In the genomic region with DNA sequence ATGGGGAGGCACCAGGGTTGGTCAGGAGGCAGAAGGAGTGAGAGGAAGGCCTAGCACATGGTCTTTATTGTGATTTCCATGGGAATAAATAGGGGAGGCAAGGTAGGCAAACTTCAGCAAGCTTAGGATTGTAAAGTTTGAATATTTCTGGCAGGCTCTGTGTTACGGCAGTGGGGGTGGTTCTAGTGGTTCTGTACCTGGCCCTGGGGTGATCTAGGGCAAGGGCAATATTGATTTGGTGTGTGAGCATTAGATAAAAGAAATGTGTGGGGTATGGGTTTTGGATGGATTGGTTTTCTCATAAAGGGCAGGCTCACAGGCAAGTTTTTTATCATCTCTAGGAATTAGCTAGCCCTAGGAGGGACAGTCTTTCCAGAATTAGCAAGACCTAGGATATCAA, we compare ENCODE assay signal across 33 cellular contexts.
DNase-seq lines count a peak whose midpoint lies in the region; ATAC-seq, FAIRE-seq and TF ChIP-seq lines count a peak whose summit lies in the region.
"Had no signal": no experiment of that assay in that cellular context is flagged by ENCODE, and none has a peak within 500 bp of the region (broad histone marks: within the 10 kb centered on the region; RNA-seq: fewer than 3 reads in every experiment).

No MANE protein-coding gene starts in this region.

- WGBS in liver: 26% methylated on average over 1 of the region's 1 CpG
- 18% methylated on average over 1 of the region's 1 CpG for WGBS in HepG2 (ENCODE audit: low lambda C conversion rate)
- WGBS in right lobe of liver (ENCODE audit: insufficient coverage, low coverage, low lambda C conversion rate, missing lambda C conversion rate): 13% methylated on average over 1 of the region's 1 CpG

- no peak overlapping the region for H3K4me2 ChIP-seq in HepG2 (ENCODE audit: low read depth, low read length)
- H3K4me2 ChIP-seq: A549; BLaER1; BLaER1 treated with 17β-estradiol and CSF1 and Interleukin-3, amounts not matched to agents 10 nM and 100 nM had no signal

- no peak for DNase-seq in HepG2 (ENCODE audit: low spot score)
- no peak for DNase-seq in left lobe of liver (ENCODE audit: low spot score)
- DNase-seq in right lobe of liver: no peak
- no peak for DNase-seq in NCI-H2227 treated with DMSO at 0.1 percent for 48 hours (lab: John Stamatoyannopoulos, UW)
- DNase-seq in amygdala (lab: John Stamatoyannopoulos, UW): no peak
- DNase-seq: 8988T; ACHN; AML-193; BE2C; C1 segment of cervical spinal cord; Caco-2; Calu3; CD4-positive, alpha-beta memory T cell; CD4-positive, alpha-beta T cell; CD4-positive, CD25-positive, alpha-beta regulatory T cell; CD8-positive, alpha-beta memory T cell; CD8-positive, alpha-beta T cell; COR-L47; DMS 273 treated with DMSO at 0.1 percent for 48 hours; DMS153; DMS53; DMS79; DMS79 treated with DMSO at 0.1 percent for 48 hours; DND-41; EL had no signal

- H3K4me1 ChIP-seq in liver (ENCODE audit: control insufficient read depth in 4 of 4, insufficient read depth in 4 of 4, low read length in 3 of 4): peaks cover 4 to 17% (median 11%) of the 10 kb centered on the region in 4 donors
- H3K4me1 ChIP-seq in HepG2 (ENCODE audit: insufficient read depth, low read length): no peaks in the 10 kb centered on the region
- peaks cover 0 to 12% (median 5%) of the 10 kb centered on the region in 4 donors for H3K4me1 ChIP-seq in right lobe of liver
- H3K4me1 ChIP-seq: A549; BE2C; BLaER1 treated with 17β-estradiol and CSF1 and Interleukin-3, amounts not matched to agents 10 nM and 100 nM; Caco-2 had no signal

- H3K27me3 ChIP-seq in liver (ENCODE audit: control insufficient read depth in 4 of 4, insufficient read depth in 4 of 4, low read length in 3 of 4) (peaks cover 0 to 2% (median 0%) of the 10 kb centered on the region in 4 donors), HepG2 (ENCODE audit: control insufficient read depth in 1 of 2, insufficient read depth in 2 of 2, low read length in 2 of 2) (peaks cover 0 to 4% of the 10 kb centered on the region in 2 experiments; a peak in 1 of 5 replicates), right lobe of liver (peaks cover 0 to 6% of the 10 kb centered on the region in 2 donors)
- H3K27me3 ChIP-seq: BE2C; BLaER1; BLaER1 treated with 17β-estradiol and CSF1 and Interleukin-3, amounts not matched to agents 10 nM and 100 nM had no signal

- no peak for TF ChIP-seq CTCF in liver (IDR thresholded peaks at IDR 0.05; ENCODE audit: low read depth, low read length, missing input control)
- TF ChIP-seq CTCF in HepG2 (CRISPR knock-in tag; IDR thresholded peaks at IDR 0.05): no peak
- no peak for TF ChIP-seq CTCF in right lobe of liver (IDR thresholded peaks at IDR 0.05)

- H3K9me3 ChIP-seq in liver (ENCODE audit: control insufficient read depth in 4 of 4, low read length in 3 of 4): no peaks in the 10 kb centered on the region
- H3K9me3 ChIP-seq in HepG2 (ENCODE audit: low read length): no peaks in the 10 kb centered on the region
- no peaks in the 10 kb centered on the region for H3K9me3 ChIP-seq in right lobe of liver
- H3K9me3 ChIP-seq: A549, BE2C, BLaER1, Caco-2 had no signal

- POLR2A ChIA-PET in HepG2 (lab: Yijun Ruan, JAX): no interaction called here

- H3K4me3 ChIP-seq in liver (ENCODE audit: low read depth in 1 of 3, low read length in 3 of 3) (no peak overlapping the region), HepG2 (replicated peaks in 1 of 3; ENCODE audit: insufficient read depth in 1 of 3, low read depth in 2 of 3, low read length in 3 of 3) (no peak overlapping the region), right lobe of liver (no peak overlapping the region)
- H3K4me3 ChIP-seq: A549; BLaER1; BLaER1 treated with 17β-estradiol and CSF1 and Interleukin-3, amounts not matched to agents 10 nM and 100 nM had no signal

- TF ChIP-seq EP300 in HepG2 (IDR thresholded peaks at IDR 0.05; ENCODE audit: low read depth in 2 of 2, low read length in 2 of 2): no peak
- TF ChIP-seq EP300 in HepG2 (CRISPR knock-in tag; IDR thresholded peaks at IDR 0.05; ENCODE audit: borderline replicate concordance): no peak

- no peaks in the 10 kb centered on the region for H3K79me2 ChIP-seq in HepG2 (ENCODE audit: insufficient read depth, low read length)

- CTCF ChIA-PET in HepG2 (lab: Yijun Ruan, JAX; ENCODE audit: low intra/inter-chr PET ratio, low total read pairs): no interaction called here

- TF ChIP-seq POLR2A in HepG2 (IDR thresholded peaks at IDR 0.05; ENCODE audit: insufficient read depth in 1 of 2, low read depth in 2 of 2, low read length in 2 of 2): no peak
- TF ChIP-seq POLR2A in right lobe of liver (IDR thresholded peaks at IDR 0.05): no peak

- TF ChIP-seq RAD21 in liver (IDR thresholded peaks at IDR 0.05): no peak
- no peak for TF ChIP-seq RAD21 in HepG2 (CRISPR knock-in tag; IDR thresholded peaks at IDR 0.05)

- no peaks in the 10 kb centered on the region for H4K20me1 ChIP-seq in HepG2 (ENCODE audit: insufficient read depth, low read length)
- H4K20me1 ChIP-seq: BLaER1; BLaER1 treated with 17β-estradiol and CSF1 and Interleukin-3, amounts not matched to agents 10 nM and 100 nM had no signal

- H2AFZ ChIP-seq in HepG2 (ENCODE audit: low read length): no peak overlapping the region

- H3K9ac ChIP-seq in liver (ENCODE audit: low read depth in 1 of 2, low read length in 2 of 2): no peak overlapping the region
- H3K9ac ChIP-seq in HepG2 (ENCODE audit: insufficient read depth, low read depth, low read length): no peak overlapping the region
- H3K9ac ChIP-seq: BLaER1; BLaER1 treated with 17β-estradiol and CSF1 and Interleukin-3, amounts not matched to agents 10 nM and 100 nM had no signal

- in situ Hi-C loops in HepG2 (cut with HindIII; ENCODE audit: extremely low pct_ligation_motif_present, low pct_unique_long_range_greater_than_20kb): loop anchor here (25.0 kb wide), 1 partner anchor 1086 kb away; no protein-coding TSS in a partner anchor

- no TSS peak for BruUV-seq in HepG2 (replicated peaks; lab: Mats Ljungman, UMichigan)

- no peak for FAIRE-seq in HepG2 (lab: Jason Lieb, UNC)
- FAIRE-seq: A204.1, A549, D721Med had no signal

- intact Hi-C loops in HepG2 (cut with micrococcal nuclease; ENCODE audit: unreplicated experiment): no loop called here
- intact Hi-C loops in right lobe of liver (cut with DNase I): no loop called here

- H3K27ac ChIP-seq in liver (ENCODE audit: low read depth in 1 of 2, low read length in 2 of 2) (no peak overlapping the region), HepG2 (ENCODE audit: extremely low read length, insufficient read depth, low read length) (no peak overlapping the region), right lobe of liver (no peak overlapping the region)
- H3K27ac ChIP-seq: 22Rv1; A549; BLaER1; BLaER1 treated with 17β-estradiol and CSF1 and Interleukin-3, amounts not matched to agents 10 nM and 100 nM; C4-2B had no signal

- ATAC-seq in HepG2 (no peak), left lobe of liver (peak; percentile 85), right lobe of liver (peak; percentile 59 to 82 (median 72))
- ATAC-seq: A549; CD8-positive, alpha-beta T cell had no signal

- H3K36me3 ChIP-seq in liver (ENCODE audit: control insufficient read depth in 4 of 4, insufficient read depth in 3 of 4, low read depth in 1 of 4, low read length in 3 of 4) (no peaks in the 10 kb centered on the region), HepG2 (replicated peaks in 1 of 2; ENCODE audit: control insufficient read depth in 1 of 2, insufficient read depth in 2 of 2, low read length in 2 of 2) (no peaks in the 10 kb centered on the region), right lobe of liver (no peaks in the 10 kb centered on the region)
- H3K36me3 ChIP-seq: BE2C; BLaER1; BLaER1 treated with 17β-estradiol and CSF1 and Interleukin-3, amounts not matched to agents 10 nM and 100 nM had no signal

TF ChIP-seq in liver, 16 proteins besides CTCF, POLR2A, EP300 and RAD21 (continues in another document):
- TF ChIP-seq TAF1 (conservative IDR thresholded peaks at IDR 0.05) (no peak), HNF4G (IDR thresholded peaks at IDR 0.05) (no peak), JUND (IDR thresholded peaks at IDR 0.05) (no peak), NR2F2 (IDR thresholded peaks at IDR 0.05) (no peak), GABPA (IDR thresholded peaks at IDR 0.05 in 1 of 2, conservative IDR thresholded peaks at IDR 0.05 in 1 of 2) (no peak)
- TF ChIP-seq, protein P1, sequence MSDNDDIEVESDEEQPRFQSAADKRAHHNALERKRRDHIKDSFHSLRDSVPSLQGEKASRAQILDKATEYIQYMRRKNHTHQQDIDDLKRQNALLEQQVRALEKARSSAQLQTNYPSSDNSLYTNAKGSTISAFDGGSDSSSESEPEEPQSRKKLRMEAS (IDR thresholded peaks at IDR 0.05): no peak

TF ChIP-seq in HepG2, 621 proteins besides CTCF, POLR2A, EP300 and RAD21 (continues in another document):
- TF ChIP-seq ZBTB3 (CRISPR knock-in tag; IDR thresholded peaks at IDR 0.05; ENCODE audit: borderline replicate concordance, low read depth): no peak
- TF ChIP-seq, protein P2, sequence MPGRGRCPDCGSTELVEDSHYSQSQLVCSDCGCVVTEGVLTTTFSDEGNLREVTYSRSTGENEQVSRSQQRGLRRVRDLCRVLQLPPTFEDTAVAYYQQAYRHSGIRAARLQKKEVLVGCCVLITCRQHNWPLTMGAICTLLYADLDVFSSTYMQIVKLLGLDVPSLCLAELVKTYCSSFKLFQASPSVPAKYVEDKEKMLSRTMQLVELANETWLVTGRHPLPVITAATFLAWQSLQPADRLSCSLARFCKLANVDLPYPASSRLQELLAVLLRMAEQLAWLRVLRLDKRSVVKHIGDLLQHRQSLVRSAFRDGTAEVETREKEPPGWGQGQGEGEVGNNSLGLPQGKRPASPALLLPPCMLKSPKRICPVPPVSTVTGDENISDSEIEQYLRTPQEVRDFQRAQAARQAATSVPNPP (CRISPR knock-in tag; IDR thresholded peaks at IDR 0.05): no peak
- TF ChIP-seq ZNF3 (CRISPR knock-in tag; IDR thresholded peaks at IDR 0.05): no peak
- no peak for TF ChIP-seq U2AF1 (optimal IDR thresholded peaks at IDR 0.05; ENCODE audit: low read depth, low read length)
- TF ChIP-seq RFXANK (CRISPR knock-in tag; IDR thresholded peaks at IDR 0.05): no peak
- no peak for TF ChIP-seq NFATC3 (CRISPR knock-in tag; IDR thresholded peaks at IDR 0.05)
- no peak for TF ChIP-seq ONECUT2 (CRISPR knock-in tag; IDR thresholded peaks at IDR 0.05)
- TF ChIP-seq, protein P3, sequence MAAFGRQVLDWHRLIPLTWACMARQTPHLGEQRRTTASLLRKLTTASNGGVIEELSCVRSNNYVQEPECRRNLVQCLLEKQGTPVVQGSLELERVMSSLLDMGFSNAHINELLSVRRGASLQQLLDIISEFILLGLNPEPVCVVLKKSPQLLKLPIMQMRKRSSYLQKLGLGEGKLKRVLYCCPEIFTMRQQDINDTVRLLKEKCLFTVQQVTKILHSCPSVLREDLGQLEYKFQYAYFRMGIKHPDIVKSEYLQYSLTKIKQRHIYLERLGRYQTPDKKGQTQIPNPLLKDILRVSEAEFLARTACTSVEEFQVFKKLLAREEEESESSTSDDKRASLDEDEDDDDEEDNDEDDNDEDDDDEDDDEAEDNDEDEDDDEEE (CRISPR knock-in tag; IDR thresholded peaks at IDR 0.05): no peak
- TF ChIP-seq MXD4 (CRISPR knock-in tag; IDR thresholded peaks at IDR 0.05): no peak
- no peak for TF ChIP-seq IRX3 (CRISPR knock-in tag; IDR thresholded peaks at IDR 0.05; ENCODE audit: borderline replicate concordance, low read depth)
- TF ChIP-seq CBX1 (IDR thresholded peaks at IDR 0.05; ENCODE audit: low read depth): no peak
- no peak for TF ChIP-seq ZNF432 (CRISPR knock-in tag; IDR thresholded peaks at IDR 0.05; ENCODE audit: borderline replicate concordance)
